19 cellular contexts compared by ENCODE assay signal in genomic region chr22:28129319-28129962, GRCh38.
A peak's percentile ranks its signal among the peaks of the same experiment; 100 is the strongest.
DNase-seq lines count a peak whose midpoint lies in the region; ATAC-seq, FAIRE-seq and TF ChIP-seq lines count a peak whose summit lies in the region.
"Had no signal": no experiment of that assay in that cellular context is flagged by ENCODE, and none has a peak within 500 bp of the region (broad histone marks: within the 10 kb centered on the region; RNA-seq: fewer than 3 reads in every experiment).

No MANE protein-coding gene starts in this region.

- no peaks in the 10 kb centered on the region for H3K27me3 Mint-ChIP-seq in endodermal cell (ENCODE audit: insufficient read depth)

- no peak overlapping the region for H3K27ac ChIP-seq in endodermal cell (ENCODE audit: low read depth, low read length)
- H3K27ac ChIP-seq in prostate gland = no peak overlapping the region
- H3K27ac ChIP-seq in foreskin keratinocyte = no peak overlapping the region
- H3K27ac ChIP-seq: BLaER1 had no signal

- peak overlapping the region; percentile 41 for H3K27ac Mint-ChIP-seq in endodermal cell

- DNase-seq in NCI-H82 (lab: John Stamatoyannopoulos, UW) (peak; percentile 13), NCI-H82 treated with DMSO at 0.1 percent for 48 hours (lab: John Stamatoyannopoulos, UW; ENCODE audit: unreplicated experiment) (no peak), endodermal cell (peak; percentile 71), iris pigment epithelial cell (ENCODE audit: low read depth) (peak; percentile 28), urothelium cell line (ENCODE audit: low spot score) (no peak), prostate gland (ENCODE audit: low spot score) (no peak), D721Med (ENCODE audit: insufficient read length, low spot score) (no peak), foreskin keratinocyte (no peak)
- DNase-seq: 8988T, DMS 273 treated with DMSO at 0.1 percent for 48 hours, HCEC 1CT, KBM-7, NCI-H1092, NCI-H1694, NCI-H2107, NCI-H446, NCI-H774, RPMI8226 had no signal

- no peak for ATAC-seq in foreskin keratinocyte

- intact Hi-C loops in prostate gland (cut with DNase I) = no loop called here

- TF ChIP-seq POLR2A in prostate gland (IDR thresholded peaks at IDR 0.05) = no peak

- no peak overlapping the region for H3K9ac ChIP-seq in endodermal cell (ENCODE audit: extremely low read depth, low read length, poor library complexity, severe bottlenecking)
- H3K9ac ChIP-seq: BLaER1 had no signal

- WGBS in endodermal cell (ENCODE audit: insufficient coverage in 1 of 2, insufficient read length in 1 of 2), 2 experiments = 71 to 76% methylated on average over 5 to 6 of the region's 7 CpGs
- WGBS in prostate gland = 86% methylated on average over 7 of the region's 7 CpGs

- H3K27me3 ChIP-seq in endodermal cell (ENCODE audit: control insufficient read depth, insufficient read depth, low read length, poor library complexity, severe bottlenecking) (no peaks in the 10 kb centered on the region), prostate gland (replicated peaks; ENCODE audit: insufficient read depth) (no peaks in the 10 kb centered on the region), foreskin keratinocyte (no peaks in the 10 kb centered on the region)
- H3K27me3 ChIP-seq: BLaER1 had no signal

- no peak overlapping the region for H3K4me3 ChIP-seq in endodermal cell (ENCODE audit: low read length)
- H3K4me3 ChIP-seq in prostate gland = no peak overlapping the region
- H3K4me3 ChIP-seq: BLaER1 had no signal

- H3K9me3 Mint-ChIP-seq in endodermal cell = peaks cover 16% of the 10 kb centered on the region

- H3K9me3 ChIP-seq in endodermal cell (ENCODE audit: control insufficient read depth, low read length) = no peaks in the 10 kb centered on the region
- H3K9me3 ChIP-seq in prostate gland = no peaks in the 10 kb centered on the region
- H3K9me3 ChIP-seq: BLaER1 had no signal

- no peaks in the 10 kb centered on the region for H3K36me3 ChIP-seq in endodermal cell (ENCODE audit: control insufficient read depth, insufficient read depth, low read length)
- no peaks in the 10 kb centered on the region for H3K36me3 ChIP-seq in prostate gland
- H3K36me3 ChIP-seq: BLaER1 had no signal

- H3K36me3 Mint-ChIP-seq in endodermal cell (ENCODE audit: low read depth) = no peaks in the 10 kb centered on the region

- FAIRE-seq in urothelium cell line (lab: Jason Lieb, UNC) = peak; percentile 98
- FAIRE-seq in D721Med (lab: Jason Lieb, UNC) = no peak

- TF ChIP-seq CTCF in endodermal cell (conservative IDR thresholded peaks at IDR 0.05) (no peak), prostate gland (IDR thresholded peaks at IDR 0.05) (no peak), D721Med (IDR thresholded peaks at IDR 0.05; ENCODE audit: insufficient read depth, missing control alignments) (no peak), foreskin keratinocyte (conservative IDR thresholded peaks at IDR 0.05) (no peak)

- H3K4me1 ChIP-seq in endodermal cell (ENCODE audit: control insufficient read depth, insufficient read depth, low read length) (no peaks in the 10 kb centered on the region), prostate gland (replicated peaks) (no peaks in the 10 kb centered on the region), foreskin keratinocyte (peaks cover 2% of the 10 kb centered on the region)
- H3K4me1 ChIP-seq: BLaER1 had no signal

- H3K4me1 Mint-ChIP-seq in endodermal cell = peaks cover 13% of the 10 kb centered on the region

- H3K4me3 Mint-ChIP-seq in endodermal cell = no peak overlapping the region

Comparison
In these comparisons a context has a peak if more than half of its experiments do, and no peak if none do; other contexts are left out.
1. DNase-seq: peak in NCI-H82 (single experiment), endodermal cell (single experiment) and iris pigment epithelial cell (single experiment); none in NCI-H82 treated with DMSO at 0.1 percent for 48 hours (single experiment), urothelium cell line (single experiment), prostate gland (single experiment), D721Med (single experiment) and foreskin keratinocyte (0 of 2).